In genomic region chr17:42677012-42677857, GRCh38 we compare ENCODE assay signal across 8 cellular contexts. TPM values are rescaled to one million over a fixed set of nuclear protein-coding genes. Genes with fewer than 3 reads are reported as not detected.
DNase-seq lines count a peak whose midpoint lies in the region; ATAC-seq, FAIRE-seq and TF ChIP-seq lines count a peak whose summit lies in the region.

No MANE protein-coding gene starts in this region.

- peak overlapping the region; percentile 84 for H2AFZ ChIP-seq in ACC112 (ENCODE audit: low read length, unreplicated experiment)

- H3K27ac ChIP-seq in ACC112 (ENCODE audit: low read depth, low read length) (peak overlapping the region; percentile 91), iPS-20b (ENCODE audit: low read length) (no peak overlapping the region)

- no peaks in the 10 kb centered on the region for H3K36me3 Mint-ChIP-seq in WTC11

- peaks cover 40% of the 10 kb centered on the region for H3K4me1 Mint-ChIP-seq in WTC11

- CTCF ChIA-PET in WTC11 (lab: Charles Lee), result interaction anchor here (1.0 to 6.5 kb wide), 7 partner anchors 18 to 121 kb away, joined by 3 to 122 read pairs (median 14); partner anchors contain the start of genes CNTD1, COA3, PSMC3IP and RETREG3

- H3K36me3 ChIP-seq in ACC112 (ENCODE audit: insufficient read depth, low read length) (peaks cover 4% of the 10 kb centered on the region; the same call in 1 of the 2 replicates), bronchial epithelial cell (ENCODE audit: control insufficient read depth, insufficient read depth, low read length) (peaks cover 8% of the 10 kb centered on the region), iPS-20b (ENCODE audit: insufficient read depth, low read depth, low read length) (peaks cover 8% of the 10 kb centered on the region; the same call in 1 of the 2 replicates), skeletal muscle satellite cell (ENCODE audit: insufficient read depth, low read length) (peaks cover 13% of the 10 kb centered on the region)

- H3K4me3 Mint-ChIP-seq in WTC11, result peak overlapping the region; percentile 79

- H3K27me3 Mint-ChIP-seq in WTC11 (ENCODE audit: low read depth), result peaks cover 8% of the 10 kb centered on the region

- peak overlapping the region; percentile 99 for H3K4me2 ChIP-seq in skeletal muscle satellite cell (ENCODE audit: low read length)

- no peaks in the 10 kb centered on the region for H3K9me3 Mint-ChIP-seq in WTC11

- H3K27ac Mint-ChIP-seq in WTC11, result peak overlapping the region; percentile 94

- no peaks in the 10 kb centered on the region for H3K27me3 ChIP-seq in ACC112 (ENCODE audit: insufficient read depth, low read length)
- H3K27me3 ChIP-seq in bronchial epithelial cell (ENCODE audit: control insufficient read depth, insufficient read depth, low read length), result no peaks in the 10 kb centered on the region
- H3K27me3 ChIP-seq in iPS-20b (ENCODE audit: insufficient read depth, low read length), result peaks cover 68% of the 10 kb centered on the region
- no peaks in the 10 kb centered on the region for H3K27me3 ChIP-seq in skeletal muscle satellite cell (ENCODE audit: control insufficient read depth, insufficient read depth, low read length)

- H3K4me1 ChIP-seq in ACC112 (ENCODE audit: control insufficient read depth, insufficient read depth, low read length, unreplicated experiment) (peaks cover 44% of the 10 kb centered on the region), iPS-20b (ENCODE audit: insufficient read depth, low read length) (peaks cover 28% of the 10 kb centered on the region), skeletal muscle satellite cell (ENCODE audit: control insufficient read depth, insufficient read depth, low read length) (peaks cover 46% of the 10 kb centered on the region)

- peaks cover 27% of the 10 kb centered on the region for H3K79me2 ChIP-seq in ACC112 (ENCODE audit: control insufficient read depth, insufficient read depth, low read length, unreplicated experiment)

- H3K9ac ChIP-seq in iPS-20b (ENCODE audit: low read depth, low read length), result peak overlapping the region; percentile 81; the same call in 1 of the 2 replicates
- peak overlapping the region; percentile 78 for H3K9ac ChIP-seq in skeletal muscle satellite cell (ENCODE audit: low read depth, low read length)

- ATAC-seq in GM18870 (IDR thresholded peaks at IDR 0.05; ENCODE audit: unreplicated experiment) (peak; percentile 52), HG03139 (IDR thresholded peaks at IDR 0.05; ENCODE audit: unreplicated experiment) (peak; percentile 54), WTC11 (peak; percentile 68)

- no peak for TF ChIP-seq CTCF in WTC11 (IDR thresholded peaks at IDR 0.05)
- no peak for TF ChIP-seq CTCF in bronchial epithelial cell (IDR thresholded peaks at IDR 0.05; ENCODE audit: insufficient read depth, low read length, severe bottlenecking)

- peak; percentile 23 for FAIRE-seq in bronchial epithelial cell (lab: Jason Lieb, UNC)

- POLR2A ChIA-PET in WTC11 (lab: Charles Lee), result interaction anchor here (1.6 to 2.3 kb wide), 3 partner anchors 59 to 99 kb away, joined by 5 to 8 read pairs (median 7); partner anchors contain the start of genes PSMC3IP, RETREG3 and TUBG1

- peak overlapping the region; percentile 85 for H3K4me3 ChIP-seq in ACC112 (ENCODE audit: low read depth, low read length)
- peak overlapping the region; percentile 97 for H3K4me3 ChIP-seq in bronchial epithelial cell (ENCODE audit: low read depth, low read length)
- H3K4me3 ChIP-seq in iPS-20b (ENCODE audit: low read length), result peak overlapping the region; percentile 92
- H3K4me3 ChIP-seq in skeletal muscle satellite cell (ENCODE audit: low read length), result peak overlapping the region; percentile 99

- H3K9me3 ChIP-seq in iPS-20b (ENCODE audit: insufficient read depth, low read depth, low read length) (no peaks in the 10 kb centered on the region), skeletal muscle satellite cell (replicated peaks; ENCODE audit: low read length) (no peaks in the 10 kb centered on the region)

- DNase-seq in NCI-H2227 (lab: John Stamatoyannopoulos, UW; ENCODE audit: unreplicated experiment) (peak; percentile 99), WTC11 (ENCODE audit: low spot score) (peak; percentile 100), bronchial epithelial cell (ENCODE audit: low read depth) (peak; percentile 96)

TF ChIP-seq in WTC11, 78 proteins besides CTCF, POLR2A, EP300 and RAD21:
- TF ChIP-seq NFYB (CRISPR knock-in tag; conservative IDR thresholded peaks at IDR 0.05; ENCODE audit: low read depth) (peak; percentile 82), USF2 (CRISPR knock-in tag; IDR thresholded peaks at IDR 0.05) (peak; percentile 92), ZNF121 (CRISPR knock-in tag; IDR thresholded peaks at IDR 0.05) (peak; percentile 95), E2F5 (CRISPR knock-in tag; IDR thresholded peaks at IDR 0.05) (no peak), CDX4 (CRISPR knock-in tag; IDR thresholded peaks at IDR 0.05; ENCODE audit: borderline replicate concordance) (no peak), USF1 (CRISPR knock-in tag; IDR thresholded peaks at IDR 0.05) (peak; percentile 90), GABPB1 (CRISPR knock-in tag; IDR thresholded peaks at IDR 0.05) (peak; percentile 97), FOXK1 (CRISPR knock-in tag; IDR thresholded peaks at IDR 0.05) (no peak; the same call in 1 of the 2 replicates), GTF2I (CRISPR knock-in tag; conservative IDR thresholded peaks at IDR 0.05) (peak; percentile 77), SP1 (CRISPR knock-in tag; conservative IDR thresholded peaks at IDR 0.05) (peak; percentile 65), ATF2 (CRISPR knock-in tag; IDR thresholded peaks at IDR 0.05; ENCODE audit: borderline replicate concordance, low read depth) (no peak)

RNA-seq across cellular contexts. Expression of gene PLEKHH3, which starts 0.4 kb away (rescaled TPM):
- 33.0 to 40.2 TPM (median 35.6 TPM) in 3 replicates for total RNA-seq in WTC11 (2021)
- total RNA-seq in bronchial epithelial cell, result 15.3 and 26.9 TPM in 2 replicates
- total RNA-seq in skeletal muscle satellite cell (2012; rRNA removed), result 10.9 and 12.9 TPM in 2 replicates

RNA-seq across cellular contexts. Expression of gene CCR10, which starts 4.4 kb away (rescaled TPM):
- 3.7 to 4.4 TPM (median 4.2 TPM) in 3 replicates for total RNA-seq in WTC11 (2021)
- 0.13 TPM in 1 of 2 replicates, not detected in the other for total RNA-seq in bronchial epithelial cell
- 5.0 and 5.6 TPM in 2 replicates for total RNA-seq in skeletal muscle satellite cell (2012; rRNA removed)

RNA-seq across cellular contexts. Expression of gene CNTNAP1, which starts 5.1 kb away (rescaled TPM):
- 12.1 to 12.7 TPM (median 12.7 TPM) in 3 replicates for total RNA-seq in WTC11 (2021)
- 0.51 and 0.53 TPM in 2 replicates for total RNA-seq in bronchial epithelial cell
- total RNA-seq in skeletal muscle satellite cell (2012; rRNA removed), result 20.3 and 20.5 TPM in 2 replicates

RNA-seq across cellular contexts. Expression of gene TUBG2, which starts 18.2 kb away (rescaled TPM):
- total RNA-seq in WTC11 (2021) (22.1 to 26.7 TPM (median 22.2 TPM) in 3 replicates), bronchial epithelial cell (5.3 and 6.7 TPM in 2 replicates)
- total RNA-seq in skeletal muscle satellite cell (2012; rRNA removed), result 13.3 and 14.4 TPM in 2 replicates
